In genomic region chr18:24053211-24053610, GRCh38 we compare ENCODE assay signal across 18 cellular contexts. TPM values are rescaled to one million over a fixed set of nuclear protein-coding genes. Genes with fewer than 3 reads are reported as not detected.
A peak's percentile ranks its signal among the peaks of the same experiment; 100 is the strongest.
DNase-seq lines count a peak whose midpoint lies in the region; ATAC-seq, FAIRE-seq and TF ChIP-seq lines count a peak whose summit lies in the region.
"Had no signal": no experiment of that assay in that cellular context is flagged by ENCODE, and none has a peak within 500 bp of the region (broad histone marks: within the 10 kb centered on the region; RNA-seq: fewer than 3 reads in every experiment).

No MANE protein-coding gene starts in this region.

- no peak overlapping the region for H2BK20ac ChIP-seq in H1 (ENCODE audit: low read length)

- peaks cover 2 to 4% of the 10 kb centered on the region in 2 experiments for H4K20me1 ChIP-seq in H1 (replicated peaks in 1 of 2; ENCODE audit: control insufficient read depth in 1 of 2, insufficient read depth in 2 of 2, low read length in 2 of 2)

- H3K4me1 ChIP-seq in H1 (replicated peaks in 1 of 4; ENCODE audit: control insufficient read depth in 3 of 4, insufficient read depth in 4 of 4, low read length in 3 of 4) (peaks cover 0 to 4% (median 2%) of the 10 kb centered on the region in 4 experiments; a peak in 4 of 7 replicates), suprapubic skin (peaks cover 37% of the 10 kb centered on the region)

- H3K36me3 ChIP-seq in H1 (ENCODE audit: control insufficient read depth in 2 of 4, insufficient read depth in 4 of 4, low read length in 3 of 4), result no peaks in the 10 kb centered on the region
- no peaks in the 10 kb centered on the region for H3K36me3 ChIP-seq in suprapubic skin
- H3K36me3 ChIP-seq: WERI-Rb-1 had no signal

- FAIRE-seq in H1 (lab: Jason Lieb, UNC), result peak; percentile 45

- no peak for TF ChIP-seq RAD21 in H1 (IDR thresholded peaks at IDR 0.05 in 1 of 2, conservative IDR thresholded peaks at IDR 0.05 in 1 of 2; ENCODE audit: low read depth in 2 of 2, low read length in 2 of 2)

- ATAC-seq in HG03097 (IDR thresholded peaks at IDR 0.05; ENCODE audit: low FRiP score, unreplicated experiment), result no peak
- ATAC-seq: HCT116 had no signal

- H3K4me3 ChIP-seq in H1 (ENCODE audit: extremely low read depth in 1 of 4, insufficient read depth in 2 of 4, low read depth in 3 of 4, low read length in 4 of 4), result no peak overlapping the region
- no peak overlapping the region for H3K4me3 ChIP-seq in suprapubic skin
- no peak overlapping the region for H3K4me3 ChIP-seq in lower leg skin (ENCODE audit: low read depth, poor library complexity, severe bottlenecking)

- no peak overlapping the region for H3K23ac ChIP-seq in H1 (ENCODE audit: insufficient read length)

- H3K27me3 ChIP-seq in H1 (replicated peaks in 1 of 4; ENCODE audit: control insufficient read depth in 3 of 4, extremely low read depth in 1 of 4, insufficient read depth in 3 of 4, low read length in 3 of 4), result no peaks in the 10 kb centered on the region
- no peaks in the 10 kb centered on the region for H3K27me3 ChIP-seq in suprapubic skin

- no peak overlapping the region for H3K4ac ChIP-seq in H1 (replicated peaks; ENCODE audit: insufficient read length, low read depth, low read length)

- H2BK15ac ChIP-seq in H1 (ENCODE audit: low read length), result no peak overlapping the region

- no peak overlapping the region for H4K5ac ChIP-seq in H1 (ENCODE audit: insufficient read length, low read depth, low read length)

- DNase-seq in activated naive CD4-positive, alpha-beta T cell treated with anti-CD3 and anti-CD28 coated beads, Interleukin-2, amount 50 U/mL, for 16 hours, result no peak
- DNase-seq in H1 (ENCODE audit: low read depth in 1 of 2, low spot score in 2 of 2) (no peak), suprapubic skin (ENCODE audit: low spot score in 2 of 2) (no peak), cerebellar nuclear complex (lab: John Stamatoyannopoulos, UW) (no peak), lower leg skin (ENCODE audit: low spot score in 2 of 2) (no peak)
- DNase-seq: COR-L47; endodermal cell; islet precursor cell; NCI-H146; NCI-H345; NK-92 treated with Interleukin-12 subunit alpha and Interleukin-12 subunit beta, amount 100 ng/mL, for 24 hours; right cardiac atrium; WERI-Rb-1 had no signal

- H2BK120ac ChIP-seq in H1 (replicated peaks; ENCODE audit: low read depth, low read length), result no peak overlapping the region

- no peaks in the 10 kb centered on the region for H3K27me3 Mint-ChIP-seq in activated naive CD4-positive, alpha-beta T cell treated with anti-CD3 and anti-CD28 coated beads, Interleukin-2, amount 50 U/mL, for 24 hours

- H3K23me2 ChIP-seq in H1 (ENCODE audit: low read depth, low read length), result no peaks in the 10 kb centered on the region

- TF ChIP-seq POLR2A in H1 (IDR thresholded peaks at IDR 0.05; ENCODE audit: control extremely low read depth in 1 of 2, low read depth in 2 of 2, low read length in 2 of 2) (no peak), suprapubic skin (IDR thresholded peaks at IDR 0.05) (no peak), lower leg skin (IDR thresholded peaks at IDR 0.05) (no peak)

- intact Hi-C loops in lower leg skin (cut with DNase I; ENCODE audit: low total_unique reads), result no loop called here

- POLR2A ChIA-PET in H1 (lab: Charles Lee; ENCODE audit: partially characterized antibody), result interaction anchor here (1.2 kb wide), 1 partner anchor 10 kb away, joined by 4 read pairs; no protein-coding TSS in a partner anchor

- no peak overlapping the region for H2AK5ac ChIP-seq in H1 (ENCODE audit: low read depth, low read length)

- peaks cover 4% of the 10 kb centered on the region for H3K9me3 Mint-ChIP-seq in activated naive CD4-positive, alpha-beta T cell treated with anti-CD3 and anti-CD28 coated beads, Interleukin-2, amount 50 U/mL, for 24 hours

- H2AFZ ChIP-seq in H1 (ENCODE audit: low read length), result no peak overlapping the region

- H3K4me3 Mint-ChIP-seq in activated naive CD4-positive, alpha-beta T cell treated with anti-CD3 and anti-CD28 coated beads, Interleukin-2, amount 50 U/mL, for 24 hours, result peak overlapping the region; percentile 72
- H3K4me3 Mint-ChIP-seq: endodermal cell, mesothelial cell of epicardium had no signal

- no peak overlapping the region for H4K91ac ChIP-seq in H1 (replicated peaks; ENCODE audit: insufficient read length, low read length)

- H3K9me3 ChIP-seq in H1 (ENCODE audit: insufficient read depth in 2 of 2, low read depth in 1 of 2, low read length in 1 of 2) (no peaks in the 10 kb centered on the region), suprapubic skin (no peaks in the 10 kb centered on the region)

- no peak overlapping the region for H2BK5ac ChIP-seq in H1 (ENCODE audit: low read depth, low read length)

- no peak overlapping the region for H2BK12ac ChIP-seq in H1 (ENCODE audit: low read depth, low read length)

- H3K4me2 ChIP-seq in H1 (ENCODE audit: insufficient read depth in 1 of 2, low read depth in 2 of 2, low read length in 2 of 2), result no peak overlapping the region

- H4K8ac ChIP-seq in H1 (ENCODE audit: extremely low read depth, insufficient read depth, low read length), result no peak overlapping the region

- H3K56ac ChIP-seq in H1 (replicated peaks; ENCODE audit: insufficient read length, low read depth, low read length), result no peak overlapping the region

- H3K27ac ChIP-seq in VCaP, result 0 out of 2 replicates have a peak overlapping the region, but pooled peaks have one; percentile 90
- H3K27ac ChIP-seq in H1 (ENCODE audit: low read depth, low read length), result no peak overlapping the region
- H3K27ac ChIP-seq in suprapubic skin, result peak overlapping the region; percentile 28
- H3K27ac ChIP-seq: WERI-Rb-1 had no signal

- peaks cover 95% of the 10 kb centered on the region for H3K4me1 Mint-ChIP-seq in activated naive CD4-positive, alpha-beta T cell treated with anti-CD3 and anti-CD28 coated beads, Interleukin-2, amount 50 U/mL, for 24 hours

- H3K18ac ChIP-seq in H1 (ENCODE audit: extremely low read depth, low read length), result no peak overlapping the region

- peaks cover 0 to 47% of the 10 kb centered on the region in 2 experiments; a peak in 2 of 4 replicates for H3K79me2 ChIP-seq in H1 (ENCODE audit: control insufficient read depth in 1 of 2, insufficient read depth in 2 of 2, low read length in 2 of 2)

- peaks cover 7% of the 10 kb centered on the region for H3K79me1 ChIP-seq in H1 (ENCODE audit: low read depth, low read length)

- peak overlapping the region; percentile 71 for H3K27ac Mint-ChIP-seq in activated naive CD4-positive, alpha-beta T cell treated with anti-CD3 and anti-CD28 coated beads, Interleukin-2, amount 50 U/mL, for 24 hours
- H3K27ac Mint-ChIP-seq: endodermal cell, mesothelial cell of epicardium had no signal

- H3K14ac ChIP-seq in H1 (ENCODE audit: insufficient read length), result no peak overlapping the region

- no peak overlapping the region for H3K9ac ChIP-seq in H1 (replicated peaks in 1 of 4; ENCODE audit: extremely low read depth in 1 of 4, low read depth in 3 of 4, low read length in 3 of 4)

- CTCF ChIA-PET in H1 (lab: Charles Lee; ENCODE audit: partially characterized antibody), result no interaction called here

- TF ChIP-seq EP300 in H1 (IDR thresholded peaks at IDR 0.05; ENCODE audit: borderline replicate concordance in 1 of 2, low read depth in 2 of 2, low read length in 2 of 2) (no peak), suprapubic skin (IDR thresholded peaks at IDR 0.05) (no peak)

- TF ChIP-seq CTCF in VCaP (conservative IDR thresholded peaks at IDR 0.05) (no peak), H1 (IDR thresholded peaks at IDR 0.05; ENCODE audit: control extremely low read depth in 1 of 3, insufficient read depth in 1 of 3, low read depth in 1 of 3, low read length in 3 of 3) (no peak), suprapubic skin (IDR thresholded peaks at IDR 0.05) (no peak), lower leg skin (IDR thresholded peaks at IDR 0.05) (no peak)

- H3K36me3 Mint-ChIP-seq in activated naive CD4-positive, alpha-beta T cell treated with anti-CD3 and anti-CD28 coated beads, Interleukin-2, amount 50 U/mL, for 24 hours, result peaks cover 13% of the 10 kb centered on the region

- 84% methylated on average over 4 of the region's 4 CpGs; no CpG with 5 or more reads in 1 of the 2 experiments for WGBS in H1 (ENCODE audit: extremely low coverage in 1 of 2, insufficient coverage in 1 of 2, insufficient read length in 1 of 2, insufficient replicate concordance in 2 of 2, low coverage in 1 of 2, low lambda C conversion rate in 2 of 2, missing lambda C conversion rate in 1 of 2), 2 experiments
- 43% methylated on average over 4 of the region's 4 CpGs for WGBS in suprapubic skin
- WGBS in lower leg skin, 2 donors, result 43 to 58% methylated on average over 4 of the region's 4 CpGs

TF ChIP-seq in H1, 55 proteins besides CTCF, POLR2A, EP300 and RAD21 (continues in another document):
- TF ChIP-seq TEAD4 (IDR thresholded peaks at IDR 0.05; ENCODE audit: low read depth, low read length), result no peak
- no peak for TF ChIP-seq TAF1 (IDR thresholded peaks at IDR 0.05; ENCODE audit: low read depth, low read length)
- no peak for TF ChIP-seq RBBP5 (IDR thresholded peaks at IDR 0.05; ENCODE audit: borderline replicate concordance, low read depth, low read length)

RNA-seq across cellular contexts. Expression of gene TTC39C, which starts 38.7 kb away (rescaled TPM):
- total RNA-seq in H1 (2021; fragmentation: NEBNext Ultra II Directional; extraction: Animal tissue kit (Norgen Biotek cat#: 25700)), result 78.6 and 79.1 TPM in 2 replicates
- 6.2 and 8.1 TPM in 2 replicates for polyA plus RNA-seq in H1 (2011; rRNA removed)
- 12.5 TPM for polyA plus RNA-seq in H1 (2011; cell fraction: cytosol; rRNA removed)
- 13.4 TPM for polyA plus RNA-seq in H1 (2011; cell fraction: nucleus; rRNA removed)
- 13.5 to 17.1 TPM (median 13.6 TPM) in 4 replicates for polyA plus RNA-seq in H1 (2012, experiment 1 of 2)
- 7.6 TPM for polyA plus RNA-seq in H1 (2012, experiment 2 of 2)
- 44.7 TPM for polyA plus RNA-seq in H1 (2013, experiment 1 of 2)
- 42.2 TPM for polyA plus RNA-seq in H1 (2013, experiment 2 of 2)
- 29.2 and 31.6 TPM in 2 replicates for polyA minus RNA-seq in H1 (2011; rRNA and poly(A)+ RNA removed)
- 22.7 TPM for polyA minus RNA-seq in H1 (2011; cell fraction: cytosol; rRNA and poly(A)+ RNA removed)
- 37.4 TPM for polyA minus RNA-seq in H1 (2011; cell fraction: nucleus; rRNA and poly(A)+ RNA removed)
- total RNA-seq in suprapubic skin (100 to 1,000 TPM in 1 of 4 donors, 10 to 100 TPM in 3; 74.9 to 126 (median 86.5) TPM), lower leg skin (10 to 100 TPM; 66.6 to 96.7 (median 82.1) TPM)
